In genomic region chr13:113447596-113447995, GRCh38 we compare ENCODE assay signal across 17 cellular contexts. TPM values are rescaled to one million over a fixed set of nuclear protein-coding genes. Genes with fewer than 3 reads are reported as not detected.
A peak's percentile ranks its signal among the peaks of the same experiment; 100 is the strongest.
DNase-seq lines count a peak whose midpoint lies in the region; ATAC-seq, FAIRE-seq and TF ChIP-seq lines count a peak whose summit lies in the region.
"Had no signal": no experiment of that assay in that cellular context is flagged by ENCODE, and none has a peak within 500 bp of the region (broad histone marks: within the 10 kb centered on the region; RNA-seq: fewer than 3 reads in every experiment).

No MANE protein-coding gene starts in this region.

- DNase-seq in HepG2 (ENCODE audit: low spot score) (no peak), right lobe of liver (no peak), OCI-LY7 (ENCODE audit: low spot score) (no peak), mesenteric fat pad (ENCODE audit: low spot score) (peak; percentile 74), pons (ENCODE audit: low spot score) (no peak), substantia nigra (lab: John Stamatoyannopoulos, UW) (no peak), prostate gland (ENCODE audit: low spot score) (no peak)
- DNase-seq: CD4-positive, CD25-positive, alpha-beta regulatory T cell; NCI-H1092; NCI-H146; NCI-H2081; NCI-H774; SHP77 treated with DMSO at 0.1 percent for 48 hours had no signal

- H3K4me3 ChIP-seq in HepG2 (replicated peaks in 1 of 3; ENCODE audit: insufficient read depth in 1 of 3, low read depth in 2 of 3, low read length in 3 of 3) (no peak overlapping the region), right lobe of liver (no peak overlapping the region), OCI-LY7 (ENCODE audit: low read depth, low read length, poor library complexity, severe bottlenecking) (peak overlapping the region; percentile 85), prostate gland (no peak overlapping the region)
- H3K4me3 ChIP-seq: HAP-1 had no signal

- H2AFZ ChIP-seq in HepG2 (ENCODE audit: low read length) (no peak overlapping the region), OCI-LY7 (ENCODE audit: low read length) (no peak overlapping the region)

- no peaks in the 10 kb centered on the region for H3K79me2 ChIP-seq in HepG2 (ENCODE audit: insufficient read depth, low read length)
- peaks cover 12% of the 10 kb centered on the region; the same call in 1 of the 2 replicates for H3K79me2 ChIP-seq in OCI-LY7 (ENCODE audit: insufficient read depth, low read depth, low read length)

- H3K27me3 ChIP-seq in HepG2 (ENCODE audit: control insufficient read depth in 1 of 2, insufficient read depth in 2 of 2, low read length in 2 of 2) (no peaks in the 10 kb centered on the region), right lobe of liver (no peaks in the 10 kb centered on the region), prostate gland (replicated peaks; ENCODE audit: insufficient read depth) (no peaks in the 10 kb centered on the region)

- no peak overlapping the region for H3K9ac ChIP-seq in HepG2 (ENCODE audit: insufficient read depth, low read depth, low read length)

- H3K9me2 ChIP-seq in OCI-LY7 (ENCODE audit: insufficient read depth, low read length) = no peaks in the 10 kb centered on the region

- TF ChIP-seq CTCF in HepG2 (CRISPR knock-in tag; IDR thresholded peaks at IDR 0.05) (no peak), right lobe of liver (IDR thresholded peaks at IDR 0.05) (no peak), OCI-LY7 (conservative IDR thresholded peaks at IDR 0.05; ENCODE audit: low read length) (no peak), prostate gland (IDR thresholded peaks at IDR 0.05) (no peak)

- 97% methylated on average over 6 of the region's 6 CpGs for WGBS in HepG2 (ENCODE audit: low lambda C conversion rate)
- WGBS in right lobe of liver (ENCODE audit: insufficient coverage, low coverage, low lambda C conversion rate, missing lambda C conversion rate) = 67% methylated on average over 1 of the region's 6 CpGs
- 89% methylated on average over 6 of the region's 6 CpGs for WGBS in prostate gland

- no peak for FAIRE-seq in HepG2 (lab: Jason Lieb, UNC)
- FAIRE-seq: K562, RCC 7860 had no signal

- TF ChIP-seq RAD21 in HepG2 (CRISPR knock-in tag; IDR thresholded peaks at IDR 0.05) = no peak

- TF ChIP-seq POLR2A in HepG2 (IDR thresholded peaks at IDR 0.05; ENCODE audit: insufficient read depth in 1 of 2, low read depth in 2 of 2, low read length in 2 of 2) (no peak), right lobe of liver (IDR thresholded peaks at IDR 0.05) (no peak), prostate gland (IDR thresholded peaks at IDR 0.05) (no peak)

- peak overlapping the region; percentile 91; the same call in 1 of the 2 replicates for H3K4me2 ChIP-seq in HepG2 (ENCODE audit: low read depth, low read length)
- peak overlapping the region; percentile 89 for H3K4me2 ChIP-seq in OCI-LY7 (ENCODE audit: low read length)

- peaks cover 47% of the 10 kb centered on the region for H3K4me1 ChIP-seq in HepG2 (ENCODE audit: insufficient read depth, low read length)
- H3K4me1 ChIP-seq in right lobe of liver = no peaks in the 10 kb centered on the region
- peaks cover 55% of the 10 kb centered on the region for H3K4me1 ChIP-seq in OCI-LY7 (ENCODE audit: insufficient read depth, low read length, poor library complexity, severe bottlenecking)
- H3K4me1 ChIP-seq in prostate gland (replicated peaks) = no peaks in the 10 kb centered on the region

- TF ChIP-seq EP300 in HepG2 (IDR thresholded peaks at IDR 0.05; ENCODE audit: low read depth in 2 of 2, low read length in 2 of 2) = no peak
- TF ChIP-seq EP300 in HepG2 (CRISPR knock-in tag; IDR thresholded peaks at IDR 0.05; ENCODE audit: borderline replicate concordance) = no peak

- in situ Hi-C loops in HepG2 (cut with HindIII; ENCODE audit: extremely low pct_ligation_motif_present, low pct_unique_long_range_greater_than_20kb) = no loop called here

- H4K20me1 ChIP-seq in HepG2 (ENCODE audit: insufficient read depth, low read length) (no peaks in the 10 kb centered on the region), OCI-LY7 (ENCODE audit: insufficient read depth, low read length) (no peaks in the 10 kb centered on the region)

- POLR2A ChIA-PET in HepG2 (lab: Yijun Ruan, JAX) = no interaction called here
- POLR2A ChIA-PET in OCI-LY7 (lab: Charles Lee) = no interaction called here

- intact Hi-C loops in HepG2 (cut with micrococcal nuclease; ENCODE audit: unreplicated experiment) = loop anchor here (5.0 kb wide), 1 partner anchor 50 kb away; no protein-coding TSS in a partner anchor
- intact Hi-C loops in right lobe of liver (cut with DNase I) = no loop called here
- intact Hi-C loops in OCI-LY7 (cut with micrococcal nuclease; ENCODE audit: unreplicated experiment) = no loop called here
- intact Hi-C loops in prostate gland (cut with DNase I) = no loop called here

- no peak for ATAC-seq in HepG2
- ATAC-seq in right lobe of liver = no peak
- no peak for ATAC-seq in HG03097 (IDR thresholded peaks at IDR 0.05; ENCODE audit: low FRiP score, unreplicated experiment)
- ATAC-seq: K562 had no signal

- CTCF ChIA-PET in HepG2 (lab: Yijun Ruan, JAX; ENCODE audit: low intra/inter-chr PET ratio, low total read pairs) (no interaction called here), OCI-LY7 (lab: Charles Lee; ENCODE audit: unreplicated experiment) (no interaction called here)

- no peak overlapping the region for H3K27ac ChIP-seq in HepG2 (ENCODE audit: extremely low read length, insufficient read depth, low read length)
- H3K27ac ChIP-seq in right lobe of liver = no peak overlapping the region
- peak overlapping the region; percentile 94 for H3K27ac ChIP-seq in OCI-LY7 (ENCODE audit: low read depth, low read length, poor library complexity, severe bottlenecking)
- H3K27ac ChIP-seq in substantia nigra (ENCODE audit: low read depth, low read length, poor library complexity, severe bottlenecking) = no peak overlapping the region
- no peak overlapping the region for H3K27ac ChIP-seq in prostate gland

- no TSS peak for BruUV-seq in HepG2 (replicated peaks; lab: Mats Ljungman, UMichigan)
- no TSS peak for BruUV-seq in OCI-LY7 (replicated peaks; lab: Mats Ljungman, UMichigan)

- H3K9me3 ChIP-seq in HepG2 (ENCODE audit: low read length) (no peaks in the 10 kb centered on the region), right lobe of liver (no peaks in the 10 kb centered on the region), OCI-LY7 (ENCODE audit: low read length) (no peaks in the 10 kb centered on the region), prostate gland (no peaks in the 10 kb centered on the region)
- H3K9me3 ChIP-seq: HAP-1 had no signal

- H3K36me3 ChIP-seq in HepG2 (replicated peaks in 1 of 2; ENCODE audit: control insufficient read depth in 1 of 2, insufficient read depth in 2 of 2, low read length in 2 of 2) (no peaks in the 10 kb centered on the region), right lobe of liver (no peaks in the 10 kb centered on the region), OCI-LY7 (ENCODE audit: insufficient read depth, low read length) (peaks cover 15% of the 10 kb centered on the region; the same call in 1 of the 2 replicates), prostate gland (no peaks in the 10 kb centered on the region)
- H3K36me3 ChIP-seq: HAP-1 had no signal

RNA-seq across cellular contexts. Expression of gene ADPRHL1, which starts 5.7 kb away (rescaled TPM):
- total RNA-seq in HepG2 (2016; rRNA removed; fragmentation: Illumina TruSeq; extraction: Trizol) (0.34 and 0.40 TPM in 2 replicates), right lobe of liver (1 to 10 TPM in 4 of 6 experiments, under 1 TPM in 2; 0.37 to 1.7 (median 1.1) TPM), OCI-LY7 (2022) (5.1 and 6.2 TPM in 2 replicates), mesenteric fat pad (2.1 TPM), prostate gland (1 to 10 TPM; 3.7 to 3.9 TPM)
- total RNA-seq in HepG2 (2016; cell fraction: cytosol; rRNA removed; fragmentation: Illumina TruSeq; extraction: Trizol; ENCODE audit: low read depth) = 0.18 and 0.30 TPM in 2 replicates
- total RNA-seq in HepG2 (2016; cell fraction: insoluble cytoplasmic fraction; rRNA removed; fragmentation: Illumina TruSeq; extraction: Trizol) = 0.37 and 0.50 TPM in 2 replicates
- total RNA-seq in HepG2 (2016; cell fraction: membrane; rRNA removed; fragmentation: Illumina TruSeq; extraction: Trizol) = 0.62 TPM in 2 replicates
- total RNA-seq in HepG2 (2016; cell fraction: nucleus; rRNA removed; fragmentation: Illumina TruSeq; extraction: Trizol) = 0.44 and 0.68 TPM in 2 replicates
- 0.34 and 0.65 TPM in 2 replicates for polyA plus RNA-seq in HepG2 (2011; rRNA removed)
- polyA plus RNA-seq in HepG2 (2011; cell fraction: cytosol; rRNA removed) = 0.48 and 0.72 TPM in 2 replicates
- polyA plus RNA-seq in HepG2 (2011; cell fraction: nucleus; rRNA removed) = 0.47 and 0.61 TPM in 2 replicates
- 0.56 and 0.63 TPM in 2 replicates for polyA plus RNA-seq in HepG2 (2012)
- 0.46 and 0.52 TPM in 2 replicates for polyA plus RNA-seq in HepG2 (2016; cell fraction: cytosol; fragmentation: Illumina TruSeq; extraction: Trizol; ENCODE audit: low read depth)
- 0.41 and 0.65 TPM in 2 replicates for polyA plus RNA-seq in HepG2 (2016; cell fraction: insoluble cytoplasmic fraction; fragmentation: Illumina TruSeq; extraction: Trizol; ENCODE audit: low read depth)
- 0.74 and 1.2 TPM in 2 replicates for polyA plus RNA-seq in HepG2 (2016; cell fraction: membrane; fragmentation: Illumina TruSeq; extraction: Trizol; ENCODE audit: low read depth)
- polyA plus RNA-seq in HepG2 (2016; cell fraction: nucleus; fragmentation: Illumina TruSeq; extraction: Trizol; ENCODE audit: insufficient read depth, low read depth) = 1.1 and 1.6 TPM in 2 replicates
- 0.66 and 3.3 TPM in 2 replicates for polyA minus RNA-seq in HepG2 (2011; rRNA and poly(A)+ RNA removed; ENCODE audit: low replicate concordance)
- 0.30 TPM in 1 of 2 replicates, not detected in the other for polyA minus RNA-seq in HepG2 (2011; cell fraction: cytosol; rRNA and poly(A)+ RNA removed)
- polyA minus RNA-seq in HepG2 (2011; cell fraction: nucleus; rRNA and poly(A)+ RNA removed) = 0.64 and 0.87 TPM in 2 replicates
- total RNA-seq in OCI-LY7 (2014; rRNA removed; shearing (Covaris generic)) = 0.95 and 2.5 TPM in 2 replicates

RNA-seq across cellular contexts. Expression of gene DCUN1D2, which starts 42.9 kb away (rescaled TPM):
- total RNA-seq in HepG2 (2016; rRNA removed; fragmentation: Illumina TruSeq; extraction: Trizol) (7.4 and 9.6 TPM in 2 replicates), right lobe of liver (10 to 100 TPM in 3 of 6 experiments, 1 to 10 TPM in 3; 6.1 to 11.7 (median 9.3) TPM), OCI-LY7 (2022) (12.8 and 16.5 TPM in 2 replicates), mesenteric fat pad (21.7 TPM), prostate gland (10 to 100 TPM; 11.0 to 48.0 TPM)
- 12.3 and 13.3 TPM in 2 replicates for total RNA-seq in HepG2 (2016; cell fraction: cytosol; rRNA removed; fragmentation: Illumina TruSeq; extraction: Trizol; ENCODE audit: low read depth)
- 6.4 and 10.2 TPM in 2 replicates for total RNA-seq in HepG2 (2016; cell fraction: insoluble cytoplasmic fraction; rRNA removed; fragmentation: Illumina TruSeq; extraction: Trizol)
- total RNA-seq in HepG2 (2016; cell fraction: membrane; rRNA removed; fragmentation: Illumina TruSeq; extraction: Trizol) = 9.2 and 9.7 TPM in 2 replicates
- total RNA-seq in HepG2 (2016; cell fraction: nucleus; rRNA removed; fragmentation: Illumina TruSeq; extraction: Trizol) = 16.2 and 17.5 TPM in 2 replicates
- 9.1 and 11.9 TPM in 2 replicates for polyA plus RNA-seq in HepG2 (2011; rRNA removed)
- 7.6 and 8.0 TPM in 2 replicates for polyA plus RNA-seq in HepG2 (2011; cell fraction: cytosol; rRNA removed)
- 23.2 and 28.2 TPM in 2 replicates for polyA plus RNA-seq in HepG2 (2011; cell fraction: nucleus; rRNA removed)
- polyA plus RNA-seq in HepG2 (2012) = 11.5 and 12.0 TPM in 2 replicates
- polyA plus RNA-seq in HepG2 (2016; cell fraction: cytosol; fragmentation: Illumina TruSeq; extraction: Trizol; ENCODE audit: low read depth) = 2.5 and 2.6 TPM in 2 replicates
- 7.2 and 9.3 TPM in 2 replicates for polyA plus RNA-seq in HepG2 (2016; cell fraction: insoluble cytoplasmic fraction; fragmentation: Illumina TruSeq; extraction: Trizol; ENCODE audit: low read depth)
- 4.7 and 5.4 TPM in 2 replicates for polyA plus RNA-seq in HepG2 (2016; cell fraction: membrane; fragmentation: Illumina TruSeq; extraction: Trizol; ENCODE audit: low read depth)
- polyA plus RNA-seq in HepG2 (2016; cell fraction: nucleus; fragmentation: Illumina TruSeq; extraction: Trizol; ENCODE audit: insufficient read depth, low read depth) = 56.9 and 58.1 TPM in 2 replicates
- 6.2 and 8.7 TPM in 2 replicates for polyA minus RNA-seq in HepG2 (2011; rRNA and poly(A)+ RNA removed; ENCODE audit: low replicate concordance)
- polyA minus RNA-seq in HepG2 (2011; cell fraction: cytosol; rRNA and poly(A)+ RNA removed) = 2.3 and 2.4 TPM in 2 replicates
- 17.4 and 24.3 TPM in 2 replicates for polyA minus RNA-seq in HepG2 (2011; cell fraction: nucleus; rRNA and poly(A)+ RNA removed)
- 9.2 and 13.4 TPM in 2 replicates for total RNA-seq in OCI-LY7 (2014; rRNA removed; shearing (Covaris generic))
